ENCODE assay signal across 19 cellular contexts in the genomic region with DNA sequence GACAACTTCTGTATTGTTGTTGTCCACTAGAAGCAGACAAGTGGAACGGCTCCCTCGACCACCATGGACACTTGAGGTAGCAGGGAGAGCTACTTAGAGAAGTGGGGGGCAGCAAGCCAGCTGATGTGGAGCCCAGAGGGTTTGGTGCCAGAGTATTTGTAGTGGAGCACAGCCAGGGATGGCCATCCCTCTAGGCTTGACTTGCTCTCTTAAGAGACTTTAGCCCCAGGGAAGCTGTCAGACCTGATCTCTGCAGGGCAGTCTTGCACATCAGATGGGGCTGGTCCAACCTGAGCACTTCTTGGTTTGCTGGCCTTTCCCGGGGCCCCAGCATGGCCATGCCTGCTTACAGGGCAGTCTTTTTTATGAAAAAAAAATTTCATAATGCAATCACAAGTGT.
"Had no signal": no experiment of that assay in that cellular context is flagged by ENCODE, and none has a peak within 500 bp of the region (broad histone marks: within the 10 kb centered on the region; RNA-seq: fewer than 3 reads in every experiment).

No MANE protein-coding gene starts in this region.

- H3K9me3 Mint-ChIP-seq: naive thymus-derived CD8-positive, alpha-beta T cell had no signal

- DNase-seq: effector CD4-positive, alpha-beta T cell; foreskin melanocyte; head of caudate nucleus; hippocampal formation; left colon; mammary epithelial cell; mucosa of descending colon; naive thymus-derived CD8-positive, alpha-beta T cell; posterior cingulate gyrus; sigmoid colon; stimulated activated CD4-positive, alpha-beta T cell treated with anti-CD3 and anti-CD28 coated beads, Interleukin-2, amount 100 ng/mL, for 24 hours; stimulated activated CD4-positive, alpha-beta T cell treated with anti-CD3 and anti-CD28 coated beads, Interleukin-4, amount 100 ng/mL, for 4 hours; stimulated activated naive CD4-positive, alpha-beta T cell; stomach had no signal

- H3K4me3 Mint-ChIP-seq: naive thymus-derived CD8-positive, alpha-beta T cell; type B pancreatic cell had no signal

- H3K27ac ChIP-seq: coronary artery, neutrophil, right atrium auricular region, sigmoid colon, skin epidermis, stomach had no signal

- H3K36me3 Mint-ChIP-seq: type B pancreatic cell had no signal

- H3K27ac Mint-ChIP-seq: type B pancreatic cell had no signal

- H3K4me3 ChIP-seq: coronary artery, mucosa of descending colon, right atrium auricular region, sigmoid colon, skin epidermis, stomach had no signal

- H3K27me3 Mint-ChIP-seq: type B pancreatic cell had no signal

- H3K36me3 ChIP-seq: neutrophil, right atrium auricular region, sigmoid colon, stomach had no signal

- ATAC-seq: left colon; mucosa of descending colon; naive thymus-derived CD8-positive, alpha-beta T cell had no signal

- H3K9me3 ChIP-seq: mucosa of descending colon, neutrophil, right atrium auricular region, sigmoid colon, stomach had no signal

- H3K4me1 ChIP-seq: sigmoid colon had no signal

- H3K27me3 ChIP-seq: neutrophil, right atrium auricular region, sigmoid colon, stomach had no signal
